In genomic region chr10:16944961-16945360, GRCh38 we compare ENCODE assay signal across 1 cellular context.
TF ChIP-seq lines count a peak whose summit lies in the region.

No MANE protein-coding gene starts in this region.

TF ChIP-seq in IMR-90, 13 proteins besides CTCF, POLR2A, EP300 and RAD21:
- TF ChIP-seq BHLHE40 (IDR thresholded peaks at IDR 0.05; ENCODE audit: low read depth, low read length) (no peak), CEBPB (IDR thresholded peaks at IDR 0.05; ENCODE audit: low read depth, low read length) (no peak), RCOR1 (IDR thresholded peaks at IDR 0.05; ENCODE audit: insufficient replicate concordance, low read length) (no peak), FOS (IDR thresholded peaks at IDR 0.05; ENCODE audit: low read depth, low read length) (no peak), MAZ (IDR thresholded peaks at IDR 0.05; ENCODE audit: borderline replicate concordance, low read depth, low read length) (no peak), CHD1 (IDR thresholded peaks at IDR 0.05; ENCODE audit: low read depth, low read length) (no peak)
TF ChIP-seq in IMR-90: peak in this region for 0.
